ENCODE assay signal across 23 cellular contexts in genomic region chr3:127731546-127731945, GRCh38. TPM values are rescaled to one million over a fixed set of nuclear protein-coding genes. Genes with fewer than 3 reads are reported as not detected.
DNase-seq lines count a peak whose midpoint lies in the region; ATAC-seq, FAIRE-seq and TF ChIP-seq lines count a peak whose summit lies in the region.
"Had no signal": no experiment of that assay in that cellular context is flagged by ENCODE, and none has a peak within 500 bp of the region (broad histone marks: within the 10 kb centered on the region; RNA-seq: fewer than 3 reads in every experiment).

No MANE protein-coding gene starts in this region.

- H3K27me3 ChIP-seq in skeletal muscle tissue (ENCODE audit: control insufficient read depth in 3 of 3, insufficient read depth in 3 of 3, low read length in 3 of 3), result no peaks in the 10 kb centered on the region
- H3K27me3 ChIP-seq: BE2C had no signal

- DNase-seq in GM19239 (ENCODE audit: insufficient read length, low spot score) (no peak), NCI-H82 treated with DMSO at 0.1 percent for 48 hours (lab: John Stamatoyannopoulos, UW; ENCODE audit: unreplicated experiment) (peak; percentile 32), kidney (peak; percentile 39)
- DNase-seq in activated T-cell treated with anti-CD3 and anti-CD28 coated beads, Interleukin-2, amount 50 U/mL, for 1 hour, result no peak
- DNase-seq: BE2C; CD4-positive, CD25-positive, alpha-beta regulatory T cell; DMS 273 treated with DMSO at 0.1 percent for 48 hours; DMS79 treated with DMSO at 0.1 percent for 48 hours; GOT3; HCEC 1CT; NCI-H1105; NCI-H146; NCI-H2029 treated with DMSO at 0.1 percent for 48 hours; NCI-H226; NCI-H510A treated with DMSO at 0.1 percent for 48 hours; NCI-H748 treated with DMSO at 0.1 percent for 48 hours had no signal

- no peak for TF ChIP-seq CTCF in kidney (IDR thresholded peaks at IDR 0.05; ENCODE audit: borderline replicate concordance, extremely low read depth, insufficient read depth)

- H3K36me3 ChIP-seq in kidney (ENCODE audit: control insufficient read depth in 1 of 2, insufficient read depth in 2 of 2, low read length in 2 of 2) (no peaks in the 10 kb centered on the region), skeletal muscle tissue (ENCODE audit: control insufficient read depth in 3 of 3, insufficient read depth in 3 of 3, low read length in 3 of 3) (peaks cover 0 to 5% (median 0%) of the 10 kb centered on the region in 3 donors)
- H3K36me3 ChIP-seq: BE2C had no signal

- H3K27ac ChIP-seq in kidney (ENCODE audit: low read depth in 2 of 2, low read length in 2 of 2), result no peak overlapping the region
- peak overlapping the region; percentile 4 for H3K27ac ChIP-seq in skeletal muscle tissue (ENCODE audit: low read depth, low read length)
- H3K27ac ChIP-seq: KMS-11 had no signal

- intact Hi-C loops in kidney (cut with DNase I), result no loop called here

- H3K4me1 ChIP-seq in kidney (ENCODE audit: control insufficient read depth in 1 of 2, insufficient read depth in 1 of 2, low read depth in 1 of 2, low read length in 2 of 2) (peaks cover 29 to 34% of the 10 kb centered on the region in 2 donors), skeletal muscle tissue (ENCODE audit: control insufficient read depth in 3 of 3, insufficient read depth in 3 of 3, low read length in 3 of 3) (peaks cover 50 to 64% (median 55%) of the 10 kb centered on the region in 3 donors)

- no peak for ATAC-seq in GM21367 (IDR thresholded peaks at IDR 0.05; ENCODE audit: unreplicated experiment)
- no peak for ATAC-seq in HG02642 (IDR thresholded peaks at IDR 0.05; ENCODE audit: poor library complexity, unreplicated experiment)
- ATAC-seq in HG03378 (IDR thresholded peaks at IDR 0.05; ENCODE audit: unreplicated experiment), result no peak
- ATAC-seq: A549, Panc1 had no signal

- peak; percentile 21 for FAIRE-seq in GM19239 (lab: Jason Lieb, UNC)
- FAIRE-seq in kidney (lab: Jason Lieb, UNC), result no peak
- FAIRE-seq: A549 had no signal

- H3K4me3 ChIP-seq in kidney (ENCODE audit: low read length in 2 of 2) (no peak overlapping the region), skeletal muscle tissue (ENCODE audit: low read length in 3 of 3) (no peak overlapping the region)
- H3K4me3 ChIP-seq: A549 had no signal

- no peaks in the 10 kb centered on the region for H3K9me3 ChIP-seq in kidney (ENCODE audit: control insufficient read depth in 1 of 2, low read length in 2 of 2)
- H3K9me3 ChIP-seq in skeletal muscle tissue (ENCODE audit: control insufficient read depth in 3 of 3, low read length in 3 of 3), result no peaks in the 10 kb centered on the region
- H3K9me3 ChIP-seq: A549, BE2C had no signal

- H3K9ac ChIP-seq in kidney (ENCODE audit: low read length in 2 of 2) (no peak overlapping the region), skeletal muscle tissue (ENCODE audit: low read depth in 1 of 3, low read length in 3 of 3) (no peak overlapping the region)
- H3K9ac ChIP-seq: KMS-11 had no signal

RNA-seq across cellular contexts. Expression of gene ABTB1, which starts 58.8 kb away (rescaled TPM):
- 29.2 TPM for total RNA-seq in kidney
- polyA plus RNA-seq in kidney (ENCODE audit: insufficient read depth, low read depth, low replicate concordance), result 43.2 TPM
- total RNA-seq in skeletal muscle tissue, result 6.3 TPM

Comparison
In these comparisons a context has a peak if more than half of its experiments do, and no peak if none do; other contexts are left out.
1. DNase-seq: peak in NCI-H82 treated with DMSO at 0.1 percent for 48 hours (single experiment) and kidney (single experiment); none in GM19239 (single experiment) and activated T-cell treated with anti-CD3 and anti-CD28 coated beads, Interleukin-2, amount 50 U/mL, for 1 hour (single experiment).